16 cellular contexts compared by ENCODE assay signal in genomic region chr20:1451092-1451491, GRCh38. TPM values are rescaled to one million over a fixed set of nuclear protein-coding genes. Genes with fewer than 3 reads are reported as not detected.
DNase-seq lines count a peak whose midpoint lies in the region; ATAC-seq and TF ChIP-seq lines count a peak whose summit lies in the region.
"Had no signal": no experiment of that assay in that cellular context is flagged by ENCODE, and none has a peak within 500 bp of the region (broad histone marks: within the 10 kb centered on the region; RNA-seq: fewer than 3 reads in every experiment).

No MANE protein-coding gene starts in this region.

- CTCF ChIA-PET in activated CD8-positive, alpha-beta memory T cell treated with anti-CD3 and anti-CD28 coated beads, Interleukin-2, amount 10 ng/mL, durations not matched to agents 7 days and 5 days (lab: Charles Lee) = interaction anchor here (1.1 to 2.5 kb wide), 5 partner anchors 15 to 253 kb away, joined by 3 to 13 read pairs (median 3); partner anchors contain the start of gene NSFL1C

- H3K9ac ChIP-seq in endodermal cell (ENCODE audit: extremely low read depth, low read length, poor library complexity, severe bottlenecking) = no peak overlapping the region

- H3K4me1 ChIP-seq in endodermal cell (ENCODE audit: control insufficient read depth, insufficient read depth, low read length) = peaks cover 10% of the 10 kb centered on the region

- peaks cover 20% of the 10 kb centered on the region for H3K9me3 ChIP-seq in endodermal cell (ENCODE audit: control insufficient read depth, low read length)

- H3K27me3 ChIP-seq in endodermal cell (ENCODE audit: control insufficient read depth, insufficient read depth, low read length, poor library complexity, severe bottlenecking) = no peaks in the 10 kb centered on the region

- H3K27me3 Mint-ChIP-seq in activated CD8-positive, alpha-beta memory T cell treated with anti-CD3 and anti-CD28 coated beads, Interleukin-2, amount 10 ng/mL, durations not matched to agents 7 days and 5 days = no peaks in the 10 kb centered on the region
- H3K27me3 Mint-ChIP-seq in endodermal cell (ENCODE audit: insufficient read depth) = no peaks in the 10 kb centered on the region

- H3K9me3 Mint-ChIP-seq in activated CD8-positive, alpha-beta memory T cell treated with anti-CD3 and anti-CD28 coated beads, Interleukin-2, amount 10 ng/mL, durations not matched to agents 7 days and 5 days (ENCODE audit: low read depth) = no peaks in the 10 kb centered on the region
- no peaks in the 10 kb centered on the region for H3K9me3 Mint-ChIP-seq in endodermal cell

- no peak for ATAC-seq in activated CD8-positive, alpha-beta memory T cell treated with anti-CD3 and anti-CD28 coated beads, Interleukin-2, amount 10 ng/mL, durations not matched to agents 7 days and 5 days
- ATAC-seq: GM23338, K562 had no signal

- no peaks in the 10 kb centered on the region for H3K4me1 Mint-ChIP-seq in activated CD8-positive, alpha-beta memory T cell treated with anti-CD3 and anti-CD28 coated beads, Interleukin-2, amount 10 ng/mL, durations not matched to agents 7 days and 5 days
- H3K4me1 Mint-ChIP-seq in endodermal cell = peaks cover 2% of the 10 kb centered on the region
- H3K4me1 Mint-ChIP-seq: GM23338 had no signal

- no peak overlapping the region for H3K4me3 Mint-ChIP-seq in activated CD8-positive, alpha-beta memory T cell treated with anti-CD3 and anti-CD28 coated beads, Interleukin-2, amount 10 ng/mL, durations not matched to agents 7 days and 5 days
- no peak overlapping the region for H3K4me3 Mint-ChIP-seq in endodermal cell
- H3K4me3 Mint-ChIP-seq: GM23338 had no signal

- TF ChIP-seq CTCF in endodermal cell (conservative IDR thresholded peaks at IDR 0.05) = no peak

- peaks cover 50% of the 10 kb centered on the region for H3K36me3 Mint-ChIP-seq in activated CD8-positive, alpha-beta memory T cell treated with anti-CD3 and anti-CD28 coated beads, Interleukin-2, amount 10 ng/mL, durations not matched to agents 7 days and 5 days
- H3K36me3 Mint-ChIP-seq in endodermal cell (ENCODE audit: low read depth) = peaks cover 75% of the 10 kb centered on the region

- H3K27ac Mint-ChIP-seq in activated CD8-positive, alpha-beta memory T cell treated with anti-CD3 and anti-CD28 coated beads, Interleukin-2, amount 10 ng/mL, durations not matched to agents 7 days and 5 days = no peak overlapping the region
- H3K27ac Mint-ChIP-seq in endodermal cell = no peak overlapping the region
- H3K27ac Mint-ChIP-seq: GM23338 had no signal

- peaks cover 98% of the 10 kb centered on the region for H3K36me3 ChIP-seq in endodermal cell (ENCODE audit: control insufficient read depth, insufficient read depth, low read length)

- no peak overlapping the region for H3K4me3 ChIP-seq in endodermal cell (ENCODE audit: low read length)
- H3K4me3 ChIP-seq: GM23338, K562 had no signal

- peak; percentile 27 for DNase-seq in activated CD8-positive, alpha-beta memory T cell treated with anti-CD3 and anti-CD28 coated beads, Interleukin-2, amount 10 ng/mL, durations not matched to agents 7 days and 5 days
- no peak for DNase-seq in activated CD8-positive, alpha-beta memory T cell treated with anti-CD3 and anti-CD28 coated beads, Interleukin-2, amount 50 U/mL, for 4 hours
- DNase-seq in OCI-M1 (lab: John Stamatoyannopoulos, UW) = peak; percentile 47
- peak; percentile 41 for DNase-seq in endodermal cell
- DNase-seq in Ammon's horn (ENCODE audit: low spot score) = no peak
- no peak for DNase-seq in NCI-H2171 (lab: John Stamatoyannopoulos, UW)
- DNase-seq in activated CD4-positive, alpha-beta T cell treated with anti-CD3 and anti-CD28 coated beads, Interleukin-2, amount 50 U/mL, for 48 hours = no peak
- DNase-seq: EL, HCEC 1CT, NCI-H510A, NCI-H748 treated with DMSO at 0.1 percent for 48 hours, Right ventricle myocardium superior had no signal

- no peak overlapping the region for H3K27ac ChIP-seq in endodermal cell (ENCODE audit: low read depth, low read length)
- H3K27ac ChIP-seq: C4-2B had no signal

RNA-seq across cellular contexts. Expression of gene NSFL1C, which starts 15.6 kb away (rescaled TPM):
- total RNA-seq in activated CD8-positive, alpha-beta memory T cell treated with anti-CD3 and anti-CD28 coated beads, Interleukin-2, amount 10 ng/mL, durations not matched to agents 7 days and 5 days = 10 to 100 TPM; 55.6 to 65.0 TPM
- total RNA-seq in endodermal cell = 100 to 1,000 TPM in 1 of 2 donors, 10 to 100 TPM in 1; 90.9 to 117 TPM
- 65.2 TPM for polyA plus RNA-seq in endodermal cell (2013, experiment 1 of 2)
- polyA plus RNA-seq in endodermal cell (2013, experiment 2 of 2) = 61.3 TPM

RNA-seq across cellular contexts. Expression of gene SIRPB2, which starts 40.1 kb away (rescaled TPM):
- total RNA-seq in activated CD8-positive, alpha-beta memory T cell treated with anti-CD3 and anti-CD28 coated beads, Interleukin-2, amount 10 ng/mL, durations not matched to agents 7 days and 5 days = not detected
- not detected for total RNA-seq in endodermal cell
- polyA plus RNA-seq in endodermal cell (2013, experiment 1 of 2) = not detected
- not detected for polyA plus RNA-seq in endodermal cell (2013, experiment 2 of 2)
- total RNA-seq: GM23338, OCI-LY7 had no signal

RNA-seq across cellular contexts. Expression of gene FKBP1A, which starts 58.2 kb away (rescaled TPM):
- 100 to 1,000 TPM; 247 to 273 TPM for total RNA-seq in activated CD8-positive, alpha-beta memory T cell treated with anti-CD3 and anti-CD28 coated beads, Interleukin-2, amount 10 ng/mL, durations not matched to agents 7 days and 5 days
- 100 to 1,000 TPM; 181 to 185 TPM for total RNA-seq in endodermal cell
- 175 TPM for polyA plus RNA-seq in endodermal cell (2013, experiment 1 of 2)
- polyA plus RNA-seq in endodermal cell (2013, experiment 2 of 2) = 171 TPM

Comparison
In these comparisons a context has a peak if more than half of its experiments do, and no peak if none do; other contexts are left out.
1. DNase-seq: peak in activated CD8-positive, alpha-beta memory T cell treated with anti-CD3 and anti-CD28 coated beads, Interleukin-2, amount 10 ng/mL, durations not matched to agents 7 days and 5 days (single experiment), OCI-M1 (single experiment) and endodermal cell (single experiment); none in activated CD8-positive, alpha-beta memory T cell treated with anti-CD3 and anti-CD28 coated beads, Interleukin-2, amount 50 U/mL, for 4 hours (single experiment), Ammon's horn (single experiment), NCI-H2171 (single experiment) and activated CD4-positive, alpha-beta T cell treated with anti-CD3 and anti-CD28 coated beads, Interleukin-2, amount 50 U/mL, for 48 hours (0 of 2).